In the genomic region with DNA sequence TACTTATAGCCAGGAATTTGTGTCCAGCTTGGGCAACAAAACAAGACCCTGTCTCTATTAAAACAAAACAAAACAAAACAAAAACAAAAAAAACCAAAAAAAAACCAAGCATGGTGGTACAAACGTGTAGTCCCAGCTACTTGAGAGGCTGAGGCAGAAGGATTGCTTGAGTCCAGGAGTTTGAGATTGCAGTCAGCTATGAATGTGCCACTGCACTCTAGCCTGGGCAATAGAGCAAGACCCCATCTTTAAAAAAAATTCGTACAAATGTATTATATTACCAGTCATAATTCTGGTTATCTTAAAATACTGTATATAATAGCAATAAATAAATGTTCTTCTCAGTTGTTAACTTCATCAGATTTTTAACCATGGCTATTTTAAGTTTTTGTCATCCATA, we compare ENCODE assay signal across 35 cellular contexts.
"Had no signal": no experiment of that assay in that cellular context is flagged by ENCODE, and none has a peak within 500 bp of the region (broad histone marks: within the 10 kb centered on the region; RNA-seq: fewer than 3 reads in every experiment).

No MANE protein-coding gene starts in this region.

- H3K9me3 ChIP-seq: MG63 had no signal

- H3K36me3 ChIP-seq: MG63 had no signal

- H3K4me3 ChIP-seq: MG63 had no signal

- H3K27me3 ChIP-seq: MG63 had no signal

- DNase-seq: Karpas-422, Kasumi-1, MG63, MM.1S, MV-4-11, NCI-H1048, NCI-H1092, NCI-H1092 treated with DMSO at 0.1 percent for 48 hours, NCI-H1105, NCI-H1105 treated with DMSO at 0.1 percent for 48 hours, NCI-H1417, NCI-H1417 treated with DMSO at 0.1 percent for 48 hours, NCI-H1436, NCI-H1436 treated with DMSO at 0.1 percent for 48 hours, NCI-H146, NCI-H1694, NCI-H1694 treated with DMSO at 0.1 percent for 48 hours, NCI-H187, NCI-H187 treated with DMSO at 0.1 percent for 48 hours, NCI-H1930, NCI-H2029, NCI-H2029 treated with DMSO at 0.1 percent for 48 hours, NCI-H2081, NCI-H2081 treated with DMSO at 0.1 percent for 48 hours, NCI-H2107, NCI-H2171, NCI-H2171 treated with DMSO at 0.1 percent for 48 hours, NCI-H2227 treated with DMSO at 0.1 percent for 48 hours, NCI-H226, NCI-H345, NCI-H446, NCI-H446 treated with DMSO at 0.1 percent for 48 hours, NCI-H510A, NCI-H510A treated with DMSO at 0.1 percent for 48 hours, NCI-H524 had no signal
